Comparison of ENCODE assay signal across 22 cellular contexts in genomic region chr5:84764227-84764626, GRCh38.
"Had no signal": no experiment of that assay in that cellular context is flagged by ENCODE, and none has a peak within 500 bp of the region (broad histone marks: within the 10 kb centered on the region; RNA-seq: fewer than 3 reads in every experiment).

No MANE protein-coding gene starts in this region.

- ATAC-seq: gastrocnemius medialis; heart right ventricle; left colon; mucosa of descending colon; naive thymus-derived CD8-positive, alpha-beta T cell; psoas muscle; sciatic nerve; stimulated activated naive CD8-positive, alpha-beta T cell treated with anti-CD3 and anti-CD28 coated beads, Interleukin-15, amount 100 ng/mL, for 72 hours had no signal

- H3K4me3 Mint-ChIP-seq: naive thymus-derived CD8-positive, alpha-beta T cell; stimulated activated naive B cell treated with anti-CD40 and anti-IgM and Interleukin-4, amounts not matched to agents 10 μg/mL and 1 μg/mL and 100 μg/mL, for 72 hours; stimulated activated naive CD8-positive, alpha-beta T cell treated with anti-CD3 and anti-CD28 coated beads, Interleukin-15, amount 100 ng/mL, for 72 hours had no signal

- H3K9me3 ChIP-seq: esophagus muscularis mucosa, gastrocnemius medialis, heart right ventricle, mucosa of descending colon, neutrophil, psoas muscle, testis, transverse colon had no signal

- DNase-seq: effector CD4-positive, alpha-beta T cell; gastrocnemius medialis; heart right ventricle; left colon; mammary epithelial cell; mucosa of descending colon; naive thymus-derived CD8-positive, alpha-beta T cell; psoas muscle; retina; spleen; stimulated activated CD4-positive, alpha-beta T cell treated with anti-CD3 and anti-CD28 coated beads, Interleukin-15, amount 100 ng/mL, for 24 hours; stimulated activated CD4-positive, alpha-beta T cell treated with anti-CD3 and anti-CD28 coated beads, Interleukin-1b, Interleukin-23, amount 100 ng/mL, for 48 hours; stimulated activated CD4-positive, alpha-beta T cell treated with anti-CD3 and anti-CD28 coated beads, Interleukin-4, amount 100 ng/mL, for 24 hours; stimulated activated naive B cell treated with anti-CD40 and anti-IgM and Interleukin-4, amounts not matched to agents 10 μg/mL and 1 μg/mL and 100 μg/mL, for 72 hours; stimulated activated naive CD8-positive, alpha-beta T cell treated with anti-CD3 and anti-CD28 coated beads, Interleukin-15, amount 100 ng/mL, for 72 hours; testis; transverse colon had no signal

- H3K27me3 ChIP-seq: esophagus muscularis mucosa, gastrocnemius medialis, heart right ventricle, neutrophil, spleen, testis, transverse colon had no signal

- H3K4me1 Mint-ChIP-seq: naive thymus-derived CD8-positive, alpha-beta T cell; stimulated activated naive B cell treated with anti-CD40 and anti-IgM and Interleukin-4, amounts not matched to agents 10 μg/mL and 1 μg/mL and 100 μg/mL, for 72 hours; stimulated activated naive CD8-positive, alpha-beta T cell treated with anti-CD3 and anti-CD28 coated beads, Interleukin-15, amount 100 ng/mL, for 72 hours had no signal

- H3K4me3 ChIP-seq: coronary artery, esophagus muscularis mucosa, gastrocnemius medialis, heart right ventricle, mucosa of descending colon, psoas muscle, spleen, testis, transverse colon had no signal

- H3K36me3 Mint-ChIP-seq: naive thymus-derived CD8-positive, alpha-beta T cell; stimulated activated naive B cell treated with anti-CD40 and anti-IgM and Interleukin-4, amounts not matched to agents 10 μg/mL and 1 μg/mL and 100 μg/mL, for 72 hours had no signal

- H3K4me1 ChIP-seq: esophagus muscularis mucosa, gastrocnemius medialis, heart right ventricle, psoas muscle, spleen, testis, transverse colon had no signal

- H3K36me3 ChIP-seq: esophagus muscularis mucosa, gastrocnemius medialis, heart right ventricle, neutrophil, spleen, transverse colon had no signal

- H3K27ac ChIP-seq: coronary artery, epithelial cell of prostate, esophagus muscularis mucosa, gastrocnemius medialis, heart right ventricle, neutrophil, psoas muscle, spleen, testis, transverse colon had no signal

- H3K27me3 Mint-ChIP-seq: stimulated activated naive B cell treated with anti-CD40 and anti-IgM and Interleukin-4, amounts not matched to agents 10 μg/mL and 1 μg/mL and 100 μg/mL, for 72 hours; stimulated activated naive CD8-positive, alpha-beta T cell treated with anti-CD3 and anti-CD28 coated beads, Interleukin-15, amount 100 ng/mL, for 72 hours had no signal

- H3K27ac Mint-ChIP-seq: naive thymus-derived CD8-positive, alpha-beta T cell; stimulated activated naive B cell treated with anti-CD40 and anti-IgM and Interleukin-4, amounts not matched to agents 10 μg/mL and 1 μg/mL and 100 μg/mL, for 72 hours; stimulated activated naive CD8-positive, alpha-beta T cell treated with anti-CD3 and anti-CD28 coated beads, Interleukin-15, amount 100 ng/mL, for 72 hours had no signal
